Comparison of ENCODE assay signal across 9 cellular contexts in genomic region chr7:98771519-98772241, GRCh38.
A peak's percentile ranks its signal among the peaks of the same experiment; 100 is the strongest.
DNase-seq lines count a peak whose midpoint lies in the region; ATAC-seq and TF ChIP-seq lines count a peak whose summit lies in the region.
"Had no signal": no experiment of that assay in that cellular context is flagged by ENCODE, and none has a peak within 500 bp of the region (broad histone marks: within the 10 kb centered on the region; RNA-seq: fewer than 3 reads in every experiment).

No MANE protein-coding gene starts in this region.

- no peak for TF ChIP-seq CTCF in fibroblast of the aortic adventitia (IDR thresholded peaks at IDR 0.05; ENCODE audit: insufficient read depth, low read length)

- in situ Hi-C loops in G401 (cut with HindIII; ENCODE audit: low sequenced_read_pairs) = no loop called here

- ATAC-seq in GM21360 (IDR thresholded peaks at IDR 0.05; ENCODE audit: unreplicated experiment) (peak; percentile 25), GM21619 (IDR thresholded peaks at IDR 0.05; ENCODE audit: unreplicated experiment) (no peak)

- DNase-seq in MV-4-11 (lab: John Stamatoyannopoulos, UW) = peak; percentile 86
- DNase-seq in fibroblast of the aortic adventitia (ENCODE audit: low read depth) = peak; percentile 39
- DNase-seq in skeletal muscle cell (ENCODE audit: low read depth) = peak; percentile 88
- no peak for DNase-seq in G401 (ENCODE audit: low spot score)
- DNase-seq in NCI-H526 treated with DMSO at 0.1 percent for 48 hours (lab: John Stamatoyannopoulos, UW) = no peak
- no peak for DNase-seq in activated CD8-positive, alpha-beta memory T cell treated with anti-CD3 and anti-CD28 coated beads for 24 hours
- DNase-seq: NCI-H1436 treated with DMSO at 0.1 percent for 48 hours had no signal

- H3K4me3 ChIP-seq in fibroblast of the aortic adventitia (ENCODE audit: low read depth, low read length) = no peak overlapping the region
- H3K4me3 ChIP-seq in skeletal muscle cell (ENCODE audit: low read depth, low read length) = no peak overlapping the region

Comparison
In these comparisons a context has a peak if more than half of its experiments do, and no peak if none do; other contexts are left out.
1. DNase-seq: peak in MV-4-11 (single experiment), fibroblast of the aortic adventitia (single experiment) and skeletal muscle cell (single experiment); none in G401 (single experiment), NCI-H526 treated with DMSO at 0.1 percent for 48 hours (single experiment) and activated CD8-positive, alpha-beta memory T cell treated with anti-CD3 and anti-CD28 coated beads for 24 hours (single experiment).